7 cellular contexts compared by ENCODE assay signal in the genomic region with DNA sequence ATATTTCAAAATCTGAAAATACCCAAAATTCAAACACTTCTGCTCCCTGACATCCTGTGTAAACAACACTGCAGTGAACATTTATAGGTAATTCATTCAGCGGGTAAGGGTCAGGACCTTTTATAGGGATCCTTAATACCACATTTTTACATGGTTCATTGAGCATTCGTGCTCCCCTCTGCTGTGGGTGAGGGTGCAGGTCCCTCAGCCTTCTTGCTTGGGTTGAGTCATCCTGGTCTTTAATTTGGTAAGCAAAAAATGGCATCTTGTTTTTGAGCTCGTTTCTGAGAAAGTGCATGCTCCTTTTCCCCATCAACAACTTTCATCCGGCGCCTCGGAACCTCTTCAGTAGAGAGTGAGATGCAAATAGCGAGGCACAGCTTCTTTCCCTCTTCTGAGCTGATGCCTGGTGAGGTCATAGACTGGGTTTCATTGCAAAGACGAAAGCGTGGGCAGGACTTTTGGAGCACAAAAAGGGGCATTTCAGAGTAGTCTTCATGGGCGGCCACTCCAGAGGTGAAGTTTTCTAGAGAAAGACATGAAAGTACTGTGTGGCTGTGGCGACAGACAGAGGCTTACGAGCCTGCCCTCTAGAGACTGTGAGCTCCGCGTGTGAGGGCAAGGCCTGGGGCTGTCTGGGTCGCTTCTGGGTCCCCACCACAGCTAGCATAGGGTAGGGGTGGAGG. TPM values are rescaled to one million over a fixed set of nuclear protein-coding genes. Genes with fewer than 3 reads are reported as not detected.
DNase-seq lines count a peak whose midpoint lies in the region; ATAC-seq and TF ChIP-seq lines count a peak whose summit lies in the region.

No MANE protein-coding gene starts in this region.

- H3K36me3 ChIP-seq in A673 (ENCODE audit: insufficient read depth, low read length, poor library complexity, severe bottlenecking) = peaks cover 51% of the 10 kb centered on the region

- no peaks in the 10 kb centered on the region for H3K4me1 ChIP-seq in A673 (ENCODE audit: insufficient read depth, low read length, poor library complexity, severe bottlenecking)

- intact Hi-C loops in activated T-helper 2 cell treated with anti-CD3 and anti-CD28 coated beads, Interferon-gamma antibody, Interleukin-2, Interleukin-4, amounts not matched to agents 10 μg/mL and 5 μg/mL and 100 μg/mL, durations not matched to agents 14 hours and 24 hours and 36 hours (cut with micrococcal nuclease) = loop anchor here (1.0 to 2.0 kb wide), 8 partner anchors 10 to 92 kb away; a partner anchor contains a TSS
- intact Hi-C loops in A673 (cut with micrococcal nuclease; ENCODE audit: unreplicated experiment) = no loop called here

- H3K27ac ChIP-seq in A673 (ENCODE audit: low read depth, low read length, poor library complexity, severe bottlenecking) = no peak overlapping the region

- H3K36me3 Mint-ChIP-seq in activated T-helper 2 cell treated with anti-CD3 and anti-CD28 coated beads, Interferon-gamma antibody, Interleukin-2, Interleukin-4, amounts not matched to agents 10 μg/mL and 5 μg/mL and 100 μg/mL, durations not matched to agents 14 hours and 24 hours and 36 hours (ENCODE audit: low read depth) = peaks cover 75% of the 10 kb centered on the region

- POLR2A ChIA-PET in A673 (lab: Charles Lee; ENCODE audit: low non-redundant PET) = interaction anchor here (0.6 kb wide), 1 partner anchor 62 kb away, joined by 10 read pairs; no protein-coding TSS in a partner anchor

- H3K9me3 Mint-ChIP-seq in activated T-helper 2 cell treated with anti-CD3 and anti-CD28 coated beads, Interferon-gamma antibody, Interleukin-2, Interleukin-4, amounts not matched to agents 10 μg/mL and 5 μg/mL and 100 μg/mL, durations not matched to agents 14 hours and 24 hours and 36 hours = no peaks in the 10 kb centered on the region

- no peaks in the 10 kb centered on the region for H3K9me3 ChIP-seq in A673 (ENCODE audit: low read depth, low read length, poor library complexity, severe bottlenecking)

- H3K27me3 ChIP-seq in A673 (replicated peaks; ENCODE audit: insufficient read depth, low read depth, low read length, poor library complexity) = no peaks in the 10 kb centered on the region

- H3K4me3 Mint-ChIP-seq in activated T-helper 2 cell treated with anti-CD3 and anti-CD28 coated beads, Interferon-gamma antibody, Interleukin-2, Interleukin-4, amounts not matched to agents 10 μg/mL and 5 μg/mL and 100 μg/mL, durations not matched to agents 14 hours and 24 hours and 36 hours (ENCODE audit: low read depth) = peak overlapping the region; percentile 49

- peak; percentile 71 for DNase-seq in activated T-helper 2 cell treated with anti-CD3 and anti-CD28 coated beads, Interferon-gamma antibody, Interleukin-2, Interleukin-4, amounts not matched to agents 10 μg/mL and 5 μg/mL and 100 μg/mL, durations not matched to agents 14 hours and 24 hours and 36 hours (ENCODE audit: low spot score)
- DNase-seq in stimulated activated CD4-positive, alpha-beta T cell treated with anti-CD3 and anti-CD28 coated beads, Interleukin-15, amount 100 ng/mL, for 48 hours (ENCODE audit: low read depth in 2 of 2) = peak; percentile 82 to 84
- no peak for DNase-seq in NK-92 treated with Interleukin-12 subunit alpha and Interleukin-12 subunit beta, amount 100 ng/mL, for 24 hours (lab: John Stamatoyannopoulos, UW)
- no peak for DNase-seq in A673 (ENCODE audit: low spot score)
- DNase-seq in superior temporal gyrus (ENCODE audit: extremely low spot score) = no peak

- H3K4me1 Mint-ChIP-seq in activated T-helper 2 cell treated with anti-CD3 and anti-CD28 coated beads, Interferon-gamma antibody, Interleukin-2, Interleukin-4, amounts not matched to agents 10 μg/mL and 5 μg/mL and 100 μg/mL, durations not matched to agents 14 hours and 24 hours and 36 hours (ENCODE audit: low read depth) = peaks cover 70% of the 10 kb centered on the region

- CTCF ChIA-PET in A673 (lab: Charles Lee) = no interaction called here

- H3K4me3 ChIP-seq in A673 (ENCODE audit: low read depth, low read length, poor library complexity, severe bottlenecking) = no peak overlapping the region

- peak; percentile 83 for ATAC-seq in GM19463 (IDR thresholded peaks at IDR 0.05; ENCODE audit: unreplicated experiment)
- ATAC-seq in HG03520 (IDR thresholded peaks at IDR 0.05; ENCODE audit: unreplicated experiment) = peak; percentile 91

- peak overlapping the region; percentile 99 for H3K27ac Mint-ChIP-seq in activated T-helper 2 cell treated with anti-CD3 and anti-CD28 coated beads, Interferon-gamma antibody, Interleukin-2, Interleukin-4, amounts not matched to agents 10 μg/mL and 5 μg/mL and 100 μg/mL, durations not matched to agents 14 hours and 24 hours and 36 hours

- TF ChIP-seq CTCF in A673 (conservative IDR thresholded peaks at IDR 0.05; ENCODE audit: low read depth, low read length) = no peak

- BruUV-seq in A673 (replicated peaks; lab: Mats Ljungman, UMichigan) = no TSS peak

- H3K27me3 Mint-ChIP-seq in activated T-helper 2 cell treated with anti-CD3 and anti-CD28 coated beads, Interferon-gamma antibody, Interleukin-2, Interleukin-4, amounts not matched to agents 10 μg/mL and 5 μg/mL and 100 μg/mL, durations not matched to agents 14 hours and 24 hours and 36 hours (ENCODE audit: low read depth) = no peaks in the 10 kb centered on the region

RNA-seq across cellular contexts. Expression of a gene that starts 44.5 kb away (rescaled TPM):
- 14.6 and 16.3 TPM in 2 replicates for total RNA-seq in activated T-helper 2 cell treated with anti-CD3 and anti-CD28 coated beads, Interferon-gamma antibody, Interleukin-2, Interleukin-4, amounts not matched to agents 10 μg/mL and 5 μg/mL and 100 μg/mL, durations not matched to agents 14 hours and 24 hours and 36 hours
- total RNA-seq in A673 (2021) = 2.7 and 3.7 TPM in 2 replicates

RNA-seq across cellular contexts. Expression of a gene that starts 55.8 kb away (rescaled TPM):
- total RNA-seq in activated T-helper 2 cell treated with anti-CD3 and anti-CD28 coated beads, Interferon-gamma antibody, Interleukin-2, Interleukin-4, amounts not matched to agents 10 μg/mL and 5 μg/mL and 100 μg/mL, durations not matched to agents 14 hours and 24 hours and 36 hours = 151 and 154 TPM in 2 replicates
- 302 and 314 TPM in 2 replicates for total RNA-seq in A673 (2021)

Comparison
In these comparisons a context has a peak if more than half of its experiments do, and no peak if none do; other contexts are left out.
1. DNase-seq: peak in activated T-helper 2 cell treated with anti-CD3 and anti-CD28 coated beads, Interferon-gamma antibody, Interleukin-2, Interleukin-4, amounts not matched to agents 10 μg/mL and 5 μg/mL and 100 μg/mL, durations not matched to agents 14 hours and 24 hours and 36 hours (single experiment) and stimulated activated CD4-positive, alpha-beta T cell treated with anti-CD3 and anti-CD28 coated beads, Interleukin-15, amount 100 ng/mL, for 48 hours (2 of 2); none in NK-92 treated with Interleukin-12 subunit alpha and Interleukin-12 subunit beta, amount 100 ng/mL, for 24 hours (single experiment), A673 (single experiment) and superior temporal gyrus (single experiment).